In the genomic region with DNA sequence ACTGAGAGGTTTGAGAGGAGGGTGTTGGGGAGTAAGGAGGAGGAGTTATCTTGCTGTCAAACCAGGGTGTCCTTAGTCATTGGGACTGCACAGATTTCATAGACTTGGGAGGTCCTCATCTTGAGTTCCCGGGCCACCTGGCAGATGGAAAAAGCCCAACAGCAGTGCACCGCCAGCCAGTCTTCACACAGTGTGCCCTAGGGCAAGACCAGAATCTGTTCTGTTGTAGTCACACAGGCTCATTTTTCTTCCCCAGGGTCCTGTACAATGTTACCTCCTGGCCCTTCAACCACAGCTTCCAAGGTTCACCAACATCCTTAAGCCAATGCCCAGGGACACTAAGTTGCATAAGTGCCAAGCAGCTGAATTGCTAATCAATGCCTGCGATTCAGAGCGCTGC, we compare ENCODE assay signal across 34 cellular contexts. TPM values are rescaled to one million over a fixed set of nuclear protein-coding genes. Genes with fewer than 3 reads are reported as not detected.
"Had no signal": no experiment of that assay in that cellular context is flagged by ENCODE, and none has a peak within 500 bp of the region (broad histone marks: within the 10 kb centered on the region; RNA-seq: fewer than 3 reads in every experiment).

No MANE protein-coding gene starts in this region.

- H3K27me3 Mint-ChIP-seq: type B pancreatic cell had no signal

- H3K27ac Mint-ChIP-seq: naive thymus-derived CD8-positive, alpha-beta T cell; natural killer cell treated with Interleukin-12 subunit alpha and Interleukin-12 subunit beta and Interleukin-15 and Interleukin-18, amount 100 ng/mL, for 72 hours; nephron progenitor cell; stimulated activated effector memory CD8-positive, alpha-beta T cell treated with anti-CD3 and anti-CD28 coated beads, Interleukin-12 subunit alpha, Interleukin-12 subunit beta, amount 100 ng/mL, for 72 hours; stimulated activated naive CD8-positive, alpha-beta T cell treated with anti-CD3 and anti-CD28 coated beads, Interleukin-15, Interleukin-2, amounts not matched to agents 100 ng/mL and 50 ng/mL, for 24 hours; type B pancreatic cell had no signal

- DNase-seq: naive thymus-derived CD8-positive, alpha-beta T cell; nephron progenitor cell; nucleus accumbens; pancreas; retina; right cardiac atrium; right lobe of liver; sigmoid colon; small intestine; stimulated activated CD4-positive, alpha-beta T cell treated with anti-CD3 and anti-CD28 coated beads, Interleukin-15, amount 100 ng/mL, for 24 hours; stimulated activated CD4-positive, alpha-beta T cell treated with anti-CD3 and anti-CD28 coated beads, Interleukin-2, amount 100 ng/mL, for 24 hours; stimulated activated CD4-positive, alpha-beta T cell treated with anti-CD3 and anti-CD28 coated beads, Interleukin-2, amount 100 ng/mL, for 48 hours; stimulated activated CD4-positive, alpha-beta T cell treated with anti-CD3 and anti-CD28 coated beads, Interleukin-4, amount 100 ng/mL, for 24 hours; stimulated activated naive B cell treated with anti-CD40 and anti-IgM and Interleukin-4, amounts not matched to agents 10 μg/mL and 1 μg/mL and 100 μg/mL, for 72 hours; stimulated activated naive CD4-positive, alpha-beta T cell treated with Interleukin-2 at 50 U/mL for 16 hours; stomach; testis; tibial artery; transverse colon; upper lobe of right lung; uterus had no signal

- H3K27ac ChIP-seq: neutrophil, pancreas, prostate gland, right lobe of liver, sigmoid colon, stomach, suprapubic skin, testis, tibial artery, transverse colon, upper lobe of right lung, uterus had no signal

- H3K4me3 Mint-ChIP-seq: naive thymus-derived CD8-positive, alpha-beta T cell; natural killer cell treated with Interleukin-12 subunit alpha and Interleukin-12 subunit beta and Interleukin-15 and Interleukin-18, amount 100 ng/mL, for 72 hours; nephron progenitor cell; neural crest cell; stimulated activated effector memory CD8-positive, alpha-beta T cell treated with anti-CD3 and anti-CD28 coated beads, Interleukin-12 subunit alpha, Interleukin-12 subunit beta, amount 100 ng/mL, for 72 hours; stimulated activated naive B cell treated with anti-CD40 and anti-IgM and Interleukin-4, amounts not matched to agents 10 μg/mL and 1 μg/mL and 100 μg/mL, for 72 hours; stimulated activated naive CD8-positive, alpha-beta T cell treated with anti-CD3 and anti-CD28 coated beads, Interleukin-15, Interleukin-2, amounts not matched to agents 100 ng/mL and 50 ng/mL, for 24 hours; type B pancreatic cell had no signal

- H3K4me1 Mint-ChIP-seq: neural crest cell had no signal

- H3K9me3 Mint-ChIP-seq: naive thymus-derived CD8-positive, alpha-beta T cell; natural killer cell treated with Interleukin-12 subunit alpha and Interleukin-12 subunit beta and Interleukin-15 and Interleukin-18, amount 100 ng/mL, for 72 hours; stimulated activated effector memory CD8-positive, alpha-beta T cell treated with anti-CD3 and anti-CD28 coated beads, Interleukin-12 subunit alpha, Interleukin-12 subunit beta, amount 100 ng/mL, for 72 hours; stimulated activated naive CD8-positive, alpha-beta T cell treated with anti-CD3 and anti-CD28 coated beads, Interleukin-15, Interleukin-2, amounts not matched to agents 100 ng/mL and 50 ng/mL, for 24 hours; type B pancreatic cell had no signal

- H3K4me1 ChIP-seq: pancreas, prostate gland, sigmoid colon, stomach, testis, transverse colon, upper lobe of right lung, uterus had no signal

- H3K9me3 ChIP-seq: neutrophil, pancreas, prostate gland, right lobe of liver, sigmoid colon, stomach, suprapubic skin, testis, tibial artery, transverse colon, upper lobe of right lung, uterus had no signal

- H3K4me3 ChIP-seq: pancreas, prostate gland, right lobe of liver, sigmoid colon, stomach, suprapubic skin, testis, tibial artery, transverse colon, upper lobe of right lung, uterus had no signal

- H3K27me3 ChIP-seq: neutrophil, pancreas, right lobe of liver, sigmoid colon, stomach, suprapubic skin, testis, tibial artery, transverse colon, upper lobe of right lung, uterus had no signal

- H3K36me3 Mint-ChIP-seq: natural killer cell treated with Interleukin-12 subunit alpha and Interleukin-12 subunit beta and Interleukin-15 and Interleukin-18, amount 100 ng/mL, for 72 hours; stimulated activated effector memory CD8-positive, alpha-beta T cell treated with anti-CD3 and anti-CD28 coated beads, Interleukin-12 subunit alpha, Interleukin-12 subunit beta, amount 100 ng/mL, for 72 hours; stimulated activated naive B cell treated with anti-CD40 and anti-IgM and Interleukin-4, amounts not matched to agents 10 μg/mL and 1 μg/mL and 100 μg/mL, for 72 hours; type B pancreatic cell had no signal

- H3K36me3 ChIP-seq: neutrophil, pancreas, prostate gland, right lobe of liver, sigmoid colon, stomach, suprapubic skin, tibial artery, transverse colon, upper lobe of right lung, uterus had no signal

- ATAC-seq: naive thymus-derived CD8-positive, alpha-beta T cell; natural killer cell treated with Interleukin-12 subunit alpha and Interleukin-12 subunit beta and Interleukin-15 and Interleukin-18, amount 100 ng/mL, for 72 hours; pancreas; right cardiac atrium; right lobe of liver; stimulated activated effector memory CD8-positive, alpha-beta T cell treated with anti-CD3 and anti-CD28 coated beads, Interleukin-12 subunit alpha, Interleukin-12 subunit beta, amount 100 ng/mL, for 72 hours; stimulated activated naive B cell treated with anti-CD40 and anti-IgM and Interleukin-4, amounts not matched to agents 10 μg/mL and 1 μg/mL and 100 μg/mL, for 72 hours; upper lobe of right lung had no signal

RNA-seq across cellular contexts. Expression of a gene that starts 21.0 kb away (rescaled TPM):
- total RNA-seq: omental fat pad, prostate gland, pulmonary artery endothelial cell, right cardiac atrium, right lobe of liver, skeletal muscle tissue, stomach, subcutaneous adipose tissue, suprapubic skin, transverse colon, upper lobe of right lung, urinary bladder had no signal
- polyA plus RNA-seq: naive thymus-derived CD8-positive, alpha-beta T cell had no signal
